ENCODE assay signal across 10 cellular contexts in genomic region chr1:42950146-42950480, GRCh38. TPM values are rescaled to one million over a fixed set of nuclear protein-coding genes. Genes with fewer than 3 reads are reported as not detected.
DNase-seq lines count a peak whose midpoint lies in the region; ATAC-seq and TF ChIP-seq lines count a peak whose summit lies in the region.
"Had no signal": no experiment of that assay in that cellular context is flagged by ENCODE, and none has a peak within 500 bp of the region (broad histone marks: within the 10 kb centered on the region; RNA-seq: fewer than 3 reads in every experiment).

No MANE protein-coding gene starts in this region.

- CTCF ChIA-PET in CD4-positive, alpha-beta T cell (lab: Charles Lee), result interaction anchor here (1.1 to 1.6 kb wide), 2 partner anchors 12 to 26 kb away, joined by 3 read pairs; no protein-coding TSS in a partner anchor

- H3K4me3 ChIP-seq in MG63 (no peak overlapping the region), brain microvascular endothelial cell (ENCODE audit: low read depth, low read length) (no peak overlapping the region)

- peaks cover 29% of the 10 kb centered on the region for H3K36me3 Mint-ChIP-seq in CD4-positive, alpha-beta T cell (ENCODE audit: low read depth)
- peaks cover 0 to 34% (median 0%) of the 10 kb centered on the region in 3 donors for H3K36me3 Mint-ChIP-seq in naive thymus-derived CD8-positive, alpha-beta T cell

- no peak for DNase-seq in CD4-positive, alpha-beta T cell
- peak; percentile 63 for DNase-seq in MG63
- DNase-seq in brain microvascular endothelial cell, result peak; percentile 56
- DNase-seq in naive thymus-derived CD8-positive, alpha-beta T cell, result no peak
- no peak for DNase-seq in DMS 273 treated with DMSO at 0.1 percent for 48 hours (lab: John Stamatoyannopoulos, UW)
- DNase-seq in SK-N-DZ (ENCODE audit: low spot score), result no peak
- DNase-seq in NCI-H2171 (lab: John Stamatoyannopoulos, UW), result no peak
- DNase-seq: activated CD8-positive, alpha-beta memory T cell treated with anti-CD3 and anti-CD28 coated beads, Interleukin-2, amount 50 U/mL, for 48 hours; retina had no signal

- no peaks in the 10 kb centered on the region for H3K27me3 Mint-ChIP-seq in CD4-positive, alpha-beta T cell
- H3K27me3 Mint-ChIP-seq in naive thymus-derived CD8-positive, alpha-beta T cell, result no peaks in the 10 kb centered on the region

- in situ Hi-C loops in brain microvascular endothelial cell (cut with HindIII; ENCODE audit: low pct_ligation_motif_present, low sequenced_read_pairs), result no loop called here

- POLR2A ChIA-PET in CD4-positive, alpha-beta T cell (lab: Charles Lee), result interaction anchor here (0.8 to 2.0 kb wide), 4 partner anchors 10 to 26 kb away, joined by 3 to 5 read pairs (median 4); no protein-coding TSS in a partner anchor
- POLR2A ChIA-PET in naive thymus-derived CD8-positive, alpha-beta T cell (lab: Charles Lee), result interaction anchor here (0.8 to 1.4 kb wide), 3 partner anchors 15 to 18 kb away, joined by 4 to 6 read pairs (median 5); no protein-coding TSS in a partner anchor

- H3K27ac Mint-ChIP-seq in CD4-positive, alpha-beta T cell, result peak overlapping the region; percentile 69
- peak overlapping the region in 8 of 10 donors; percentile 11 to 94 (median 84) for H3K27ac Mint-ChIP-seq in naive thymus-derived CD8-positive, alpha-beta T cell

- H3K36me3 ChIP-seq in MG63 (peaks cover 45% of the 10 kb centered on the region), brain microvascular endothelial cell (replicated peaks) (no peaks in the 10 kb centered on the region)

- H3K4me3 Mint-ChIP-seq in CD4-positive, alpha-beta T cell, result peak overlapping the region; percentile 63
- H3K4me3 Mint-ChIP-seq in naive thymus-derived CD8-positive, alpha-beta T cell, result peak overlapping the region in 9 of 10 donors; percentile 16 to 81 (median 65)

- H3K4me1 Mint-ChIP-seq in CD4-positive, alpha-beta T cell (ENCODE audit: low read depth), result peaks cover 97% of the 10 kb centered on the region
- peaks cover 36 to 99% (median 96%) of the 10 kb centered on the region in 4 donors for H3K4me1 Mint-ChIP-seq in naive thymus-derived CD8-positive, alpha-beta T cell

- no peaks in the 10 kb centered on the region for H3K9me3 Mint-ChIP-seq in CD4-positive, alpha-beta T cell
- H3K9me3 Mint-ChIP-seq in naive thymus-derived CD8-positive, alpha-beta T cell, result no peaks in the 10 kb centered on the region

- no peaks in the 10 kb centered on the region for H3K27me3 ChIP-seq in CD4-positive, alpha-beta T cell (ENCODE audit: control insufficient read depth, insufficient read depth, low read length)
- no peaks in the 10 kb centered on the region for H3K27me3 ChIP-seq in MG63
- no peaks in the 10 kb centered on the region for H3K27me3 ChIP-seq in brain microvascular endothelial cell (replicated peaks)

- no peak overlapping the region for H3K27ac ChIP-seq in CD4-positive, alpha-beta T cell (ENCODE audit: low read depth, low read length)
- H3K27ac ChIP-seq in brain microvascular endothelial cell, result peak overlapping the region; percentile 58

- intact Hi-C loops in CD4-positive, alpha-beta T cell (cut with DNase I, micrococcal nuclease), result loop anchor here in 1 of 2 experiments (10.0 kb wide), 1 partner anchor 615 kb away; the partner anchor contains the start of gene FOXJ3

- TF ChIP-seq CTCF in CD4-positive, alpha-beta T cell (IDR thresholded peaks at IDR 0.05), result no peak
- TF ChIP-seq CTCF in brain microvascular endothelial cell (IDR thresholded peaks at IDR 0.05; ENCODE audit: low read depth, low read length, missing control alignments), result no peak

- no peaks in the 10 kb centered on the region for H3K9me3 ChIP-seq in CD4-positive, alpha-beta T cell (ENCODE audit: control insufficient read depth, low read length)
- H3K9me3 ChIP-seq in MG63, result no peaks in the 10 kb centered on the region

- no peak for ATAC-seq in CD4-positive, alpha-beta T cell (ENCODE audit: poor library complexity)
- no peak for ATAC-seq in naive thymus-derived CD8-positive, alpha-beta T cell
- no peak for ATAC-seq in GM18502 (IDR thresholded peaks at IDR 0.05; ENCODE audit: poor library complexity, unreplicated experiment)

RNA-seq across cellular contexts. Expression of gene SLC2A1, which starts 8.6 kb away (rescaled TPM):
- total RNA-seq in CD4-positive, alpha-beta T cell, result 10 to 100 TPM; 78.6 to 80.9 TPM
- 70.3 and 127 TPM in 2 replicates for total RNA-seq in MG63 (2014; rRNA removed; shearing (Covaris generic); ENCODE audit: low replicate concordance)
- 10 to 100 TPM; 57.2 to 57.3 TPM for total RNA-seq in naive thymus-derived CD8-positive, alpha-beta T cell
- 10 to 100 TPM; 17.7 to 22.8 (median 22.0) TPM for polyA plus RNA-seq in naive thymus-derived CD8-positive, alpha-beta T cell
- polyA plus RNA-seq in SK-N-DZ (2014; cell fraction: cytosol; rRNA removed), result 33.7 and 85.1 TPM in 2 replicates
- polyA plus RNA-seq in SK-N-DZ (2014; cell fraction: nucleus; rRNA removed), result 30.9 and 37.5 TPM in 2 replicates

Comparison
In these comparisons a context has a peak if more than half of its experiments do, and no peak if none do; other contexts are left out.
1. DNase-seq: peak in MG63 (single experiment) and brain microvascular endothelial cell (single experiment); none in CD4-positive, alpha-beta T cell (0 of 10), naive thymus-derived CD8-positive, alpha-beta T cell (0 of 10), DMS 273 treated with DMSO at 0.1 percent for 48 hours (single experiment), SK-N-DZ (single experiment) and NCI-H2171 (single experiment).